In the genomic region with DNA sequence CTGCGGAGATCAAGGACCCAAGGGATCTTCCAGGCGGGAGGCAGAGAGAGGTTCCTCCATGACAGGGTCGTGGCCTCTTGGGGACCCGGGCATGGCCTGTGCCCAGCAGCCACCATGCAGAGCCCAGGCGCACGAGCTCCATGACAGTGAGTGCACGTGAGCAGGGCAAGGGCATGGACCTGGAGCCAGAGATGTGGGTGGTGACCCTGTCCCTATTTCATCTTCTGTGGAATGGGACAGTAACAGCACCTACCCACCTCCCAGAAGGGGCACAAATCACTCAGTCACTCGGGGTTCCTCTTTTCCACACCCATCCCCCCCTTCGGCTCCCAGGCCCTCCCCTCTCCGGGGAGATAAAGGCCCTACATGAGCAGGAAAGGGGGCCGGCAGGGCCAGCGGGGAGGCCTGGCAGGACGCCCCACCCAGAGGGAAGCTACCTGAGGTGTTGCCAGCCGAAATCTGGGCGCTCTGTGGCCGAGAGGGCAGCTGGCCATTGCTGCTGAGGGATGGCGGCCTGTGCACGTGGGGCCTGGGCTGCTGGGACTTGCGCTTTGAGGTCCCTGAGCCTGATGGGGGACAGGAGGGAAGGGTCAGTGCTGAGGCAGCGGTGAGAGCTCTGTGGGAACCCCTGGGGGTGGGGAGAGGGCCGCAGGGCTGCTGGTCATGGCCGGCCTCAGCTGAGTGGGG, we compare ENCODE assay signal across 1 cellular context.
TF ChIP-seq lines count a peak whose summit lies in the region.

No MANE protein-coding gene starts in this region.

TF ChIP-seq in GM12878, 131 proteins besides CTCF, POLR2A, EP300 and RAD21:
- TF ChIP-seq SPI1 (IDR thresholded peaks at IDR 0.05; ENCODE audit: borderline replicate concordance, insufficient read depth, low read depth, low read length) (0 out of 2 replicates have a peak, but pooled peaks have one; percentile 30), USF1 (IDR thresholded peaks at IDR 0.05; ENCODE audit: borderline replicate concordance, extremely low read length, insufficient read depth, low read depth, low read length) (no peak)
